In genomic region chr11:64923944-64924909, GRCh38 we compare ENCODE assay signal across 8 cellular contexts. TPM values are rescaled to one million over a fixed set of nuclear protein-coding genes. Genes with fewer than 3 reads are reported as not detected.
DNase-seq lines count a peak whose midpoint lies in the region; ATAC-seq and TF ChIP-seq lines count a peak whose summit lies in the region.

Gene PPP2R5B, plus strand, starts transcription at chr11:64924689. Its CDS starts 1,046 bp downstream, at chr11:64925735.

- no peaks in the 10 kb centered on the region for H3K27me3 Mint-ChIP-seq in natural killer cell treated with Interleukin-12 subunit alpha and Interleukin-12 subunit beta and Interleukin-15 and Interleukin-18, amount 100 ng/mL, for 72 hours

- DNase-seq in EL: peak; percentile 95
- peak; percentile 90 for DNase-seq in HCEC 1CT
- peak; percentile 93 for DNase-seq in MM.1S
- peak; percentile 72 for DNase-seq in SHP77 treated with DMSO at 0.1 percent for 48 hours (lab: John Stamatoyannopoulos, UW)
- DNase-seq in activated effector memory CD4-positive, alpha-beta T cell treated with anti-CD3 and anti-CD28 coated beads, Interleukin-2, amount 50 U/mL, for 16 hours: peak; percentile 97
- DNase-seq in fibroblast of the aortic adventitia (ENCODE audit: low read depth): peak; percentile 93
- peak; percentile 95 for DNase-seq in natural killer cell treated with Interleukin-12 subunit alpha and Interleukin-12 subunit beta and Interleukin-15 and Interleukin-18, amount 100 ng/mL, for 72 hours (ENCODE audit: low spot score)
- DNase-seq in stimulated activated naive CD4-positive, alpha-beta T cell treated with Interleukin-2 at 50 U/mL for 16 hours (lab: John Stamatoyannopoulos, UW): peak; percentile 91

- peaks cover 12 to 13% of the 10 kb centered on the region in 2 donors for H3K4me1 Mint-ChIP-seq in natural killer cell treated with Interleukin-12 subunit alpha and Interleukin-12 subunit beta and Interleukin-15 and Interleukin-18, amount 100 ng/mL, for 72 hours (ENCODE audit: low read depth in 2 of 2)

- H3K4me1 ChIP-seq in MM.1S (ENCODE audit: low read length): no peaks in the 10 kb centered on the region

- no peaks in the 10 kb centered on the region for H3K36me3 ChIP-seq in MM.1S (replicated peaks; ENCODE audit: insufficient read depth, low read length)

- H3K4me3 ChIP-seq in MM.1S (ENCODE audit: low read length): peak within 1 kb of the TSS; percentile 70
- H3K4me3 ChIP-seq in fibroblast of the aortic adventitia (ENCODE audit: low read depth, low read length): peak within 1 kb of the TSS; percentile 84

- ATAC-seq in natural killer cell treated with Interleukin-12 subunit alpha and Interleukin-12 subunit beta and Interleukin-15 and Interleukin-18, amount 100 ng/mL, for 72 hours: peak; percentile 96

- H3K27ac ChIP-seq in MM.1S (ENCODE audit: low read length): peak within 1 kb of the TSS; percentile 67; the same call in 1 of the 2 replicates

- no peaks in the 10 kb centered on the region for H3K9me2 ChIP-seq in MM.1S (replicated peaks; ENCODE audit: insufficient read depth, low read length)

- H2AFZ ChIP-seq in MM.1S (ENCODE audit: low read length): peak within 1 kb of the TSS; percentile 99

- peak within 1 kb of the TSS; percentile 94 for H3K4me3 Mint-ChIP-seq in natural killer cell treated with Interleukin-12 subunit alpha and Interleukin-12 subunit beta and Interleukin-15 and Interleukin-18, amount 100 ng/mL, for 72 hours

- no peaks in the 10 kb centered on the region for H3F3A ChIP-seq in MM.1S (ENCODE audit: insufficient read depth, low read length)

- peak within 1 kb of the TSS; percentile 97 for H3K4me2 ChIP-seq in MM.1S (ENCODE audit: low read depth, low read length)

- peak within 1 kb of the TSS; percentile 82 for H3K9ac ChIP-seq in MM.1S (ENCODE audit: low read length)

- no peaks in the 10 kb centered on the region for H4K20me1 ChIP-seq in MM.1S (ENCODE audit: insufficient read depth, low read length)

- peak within 1 kb of the TSS; percentile 95 to 99 for H3K27ac Mint-ChIP-seq in natural killer cell treated with Interleukin-12 subunit alpha and Interleukin-12 subunit beta and Interleukin-15 and Interleukin-18, amount 100 ng/mL, for 72 hours

- no peak for TF ChIP-seq CTCF in MM.1S (IDR thresholded peaks at IDR 0.05; ENCODE audit: low read length)
- TF ChIP-seq CTCF in fibroblast of the aortic adventitia (IDR thresholded peaks at IDR 0.05; ENCODE audit: insufficient read depth, low read length): no peak

- no peaks in the 10 kb centered on the region for H3K9me3 ChIP-seq in MM.1S (replicated peaks; ENCODE audit: insufficient read depth, low read length)

- no peaks in the 10 kb centered on the region for H3K9me3 Mint-ChIP-seq in natural killer cell treated with Interleukin-12 subunit alpha and Interleukin-12 subunit beta and Interleukin-15 and Interleukin-18, amount 100 ng/mL, for 72 hours

- no peaks in the 10 kb centered on the region for H3K79me2 ChIP-seq in MM.1S (ENCODE audit: low read length)

- H3K36me3 Mint-ChIP-seq in natural killer cell treated with Interleukin-12 subunit alpha and Interleukin-12 subunit beta and Interleukin-15 and Interleukin-18, amount 100 ng/mL, for 72 hours: no peaks in the 10 kb centered on the region

- no peaks in the 10 kb centered on the region for H3K27me3 ChIP-seq in MM.1S (replicated peaks; ENCODE audit: insufficient read depth, low read length)

RNA-seq across cellular contexts. Expression of gene PPP2R5B, which starts in this region (rescaled TPM):
- 7.9 and 9.3 TPM in 2 replicates for total RNA-seq in fibroblast of the aortic adventitia (ENCODE audit: low replicate concordance)
- 10 to 100 TPM; 32.6 to 35.6 TPM for total RNA-seq in natural killer cell treated with Interleukin-12 subunit alpha and Interleukin-12 subunit beta and Interleukin-15 and Interleukin-18, amount 100 ng/mL, for 72 hours

Comparison
In these comparisons a context has a peak if more than half of its experiments do, and no peak if none do; other contexts are left out.
1. Peak in every context shown above with its lines: DNase-seq, ATAC-seq, H3K4me3 ChIP-seq and H3K27ac ChIP-seq.